ENCODE assay signal across 2 cellular contexts in the genomic region with DNA sequence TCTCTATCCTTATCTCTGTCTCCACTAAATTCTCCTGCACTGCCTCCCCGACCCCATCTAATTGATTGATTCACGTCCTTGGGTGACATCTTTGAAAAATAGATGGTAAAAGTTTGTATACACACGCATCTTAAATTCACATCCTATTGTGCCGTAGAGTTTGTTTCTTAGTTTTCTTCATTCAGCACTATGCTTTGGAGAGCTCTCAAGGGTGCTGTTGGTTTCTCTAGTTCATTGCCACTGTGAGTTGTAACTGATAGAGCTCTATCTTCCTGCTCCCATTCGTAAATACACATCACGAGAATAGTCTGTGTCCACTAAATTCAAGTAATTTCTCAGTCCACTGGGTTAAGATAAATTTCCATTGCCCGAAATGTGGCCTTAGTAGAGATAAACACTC.
TF ChIP-seq lines count a peak whose summit lies in the region.

No MANE protein-coding gene starts in this region.

TF ChIP-seq in SK-N-SH, 30 proteins besides CTCF, POLR2A, EP300 and RAD21 (continued from another document):
- TF ChIP-seq, protein P1, sequence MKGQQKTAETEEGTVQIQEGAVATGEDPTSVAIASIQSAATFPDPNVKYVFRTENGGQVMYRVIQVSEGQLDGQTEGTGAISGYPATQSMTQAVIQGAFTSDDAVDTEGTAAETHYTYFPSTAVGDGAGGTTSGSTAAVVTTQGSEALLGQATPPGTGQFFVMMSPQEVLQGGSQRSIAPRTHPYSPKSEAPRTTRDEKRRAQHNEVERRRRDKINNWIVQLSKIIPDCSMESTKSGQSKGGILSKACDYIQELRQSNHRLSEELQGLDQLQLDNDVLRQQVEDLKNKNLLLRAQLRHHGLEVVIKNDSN (IDR thresholded peaks at IDR 0.05; ENCODE audit: borderline replicate concordance, low read depth), result no peak
- TF ChIP-seq, protein P2, sequence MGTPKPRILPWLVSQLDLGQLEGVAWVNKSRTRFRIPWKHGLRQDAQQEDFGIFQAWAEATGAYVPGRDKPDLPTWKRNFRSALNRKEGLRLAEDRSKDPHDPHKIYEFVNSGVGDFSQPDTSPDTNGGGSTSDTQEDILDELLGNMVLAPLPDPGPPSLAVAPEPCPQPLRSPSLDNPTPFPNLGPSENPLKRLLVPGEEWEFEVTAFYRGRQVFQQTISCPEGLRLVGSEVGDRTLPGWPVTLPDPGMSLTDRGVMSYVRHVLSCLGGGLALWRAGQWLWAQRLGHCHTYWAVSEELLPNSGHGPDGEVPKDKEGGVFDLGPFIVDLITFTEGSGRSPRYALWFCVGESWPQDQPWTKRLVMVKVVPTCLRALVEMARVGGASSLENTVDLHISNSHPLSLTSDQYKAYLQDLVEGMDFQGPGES (IDR thresholded peaks at IDR 0.05; ENCODE audit: low read depth, low read length), result no peak
- TF ChIP-seq, protein P3, sequence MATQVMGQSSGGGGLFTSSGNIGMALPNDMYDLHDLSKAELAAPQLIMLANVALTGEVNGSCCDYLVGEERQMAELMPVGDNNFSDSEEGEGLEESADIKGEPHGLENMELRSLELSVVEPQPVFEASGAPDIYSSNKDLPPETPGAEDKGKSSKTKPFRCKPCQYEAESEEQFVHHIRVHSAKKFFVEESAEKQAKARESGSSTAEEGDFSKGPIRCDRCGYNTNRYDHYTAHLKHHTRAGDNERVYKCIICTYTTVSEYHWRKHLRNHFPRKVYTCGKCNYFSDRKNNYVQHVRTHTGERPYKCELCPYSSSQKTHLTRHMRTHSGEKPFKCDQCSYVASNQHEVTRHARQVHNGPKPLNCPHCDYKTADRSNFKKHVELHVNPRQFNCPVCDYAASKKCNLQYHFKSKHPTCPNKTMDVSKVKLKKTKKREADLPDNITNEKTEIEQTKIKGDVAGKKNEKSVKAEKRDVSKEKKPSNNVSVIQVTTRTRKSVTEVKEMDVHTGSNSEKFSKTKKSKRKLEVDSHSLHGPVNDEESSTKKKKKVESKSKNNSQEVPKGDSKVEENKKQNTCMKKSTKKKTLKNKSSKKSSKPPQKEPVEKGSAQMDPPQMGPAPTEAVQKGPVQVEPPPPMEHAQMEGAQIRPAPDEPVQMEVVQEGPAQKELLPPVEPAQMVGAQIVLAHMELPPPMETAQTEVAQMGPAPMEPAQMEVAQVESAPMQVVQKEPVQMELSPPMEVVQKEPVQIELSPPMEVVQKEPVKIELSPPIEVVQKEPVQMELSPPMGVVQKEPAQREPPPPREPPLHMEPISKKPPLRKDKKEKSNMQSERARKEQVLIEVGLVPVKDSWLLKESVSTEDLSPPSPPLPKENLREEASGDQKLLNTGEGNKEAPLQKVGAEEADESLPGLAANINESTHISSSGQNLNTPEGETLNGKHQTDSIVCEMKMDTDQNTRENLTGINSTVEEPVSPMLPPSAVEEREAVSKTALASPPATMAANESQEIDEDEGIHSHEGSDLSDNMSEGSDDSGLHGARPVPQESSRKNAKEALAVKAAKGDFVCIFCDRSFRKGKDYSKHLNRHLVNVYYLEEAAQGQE (IDR thresholded peaks at IDR 0.05; ENCODE audit: low read depth, low read length), result peak; percentile 55
- no peak for TF ChIP-seq RFX5 (IDR thresholded peaks at IDR 0.05; ENCODE audit: low read length)
- TF ChIP-seq MXI1 (IDR thresholded peaks at IDR 0.05; ENCODE audit: low read depth, low read length), result no peak
- TF ChIP-seq GABPA (IDR thresholded peaks at IDR 0.05; ENCODE audit: low read depth), result no peak
- TF ChIP-seq POLR2AphosphoS5 (IDR thresholded peaks at IDR 0.05; ENCODE audit: low read depth, low read length), result no peak
- TF ChIP-seq SIN3A (IDR thresholded peaks at IDR 0.05; ENCODE audit: borderline replicate concordance, low read depth, low read length), result no peak

TF ChIP-seq in HEK293, 187 proteins besides CTCF, POLR2A, EP300 and RAD21 (continued from another document):
- TF ChIP-seq, protein P3 (tag by site-specific recombination; IDR thresholded peaks at IDR 0.05), result 0 out of 2 replicates have a peak, but pooled peaks have one; percentile 11
